ENCODE assay signal across 20 cellular contexts in genomic region chr1:183460596-183460995, GRCh38. TPM values are rescaled to one million over a fixed set of nuclear protein-coding genes. Genes with fewer than 3 reads are reported as not detected.
"Had no signal": no experiment of that assay in that cellular context is flagged by ENCODE, and none has a peak within 500 bp of the region (broad histone marks: within the 10 kb centered on the region; RNA-seq: fewer than 3 reads in every experiment).

No MANE protein-coding gene starts in this region.

- H3K27ac ChIP-seq: adrenal gland, breast epithelium, VCaP had no signal

- H3K9me3 Mint-ChIP-seq: activated naive CD8-positive, alpha-beta T cell treated with anti-CD3 and anti-CD28 coated beads, Interleukin-2, amount 10 ng/mL, durations not matched to agents 7 days and 5 days; central memory CD8-positive, alpha-beta T cell; T-cell had no signal

- H3K27ac Mint-ChIP-seq: activated CD4-positive, alpha-beta T cell treated with anti-CD3 and anti-CD28 coated beads for 36 hours; activated CD8-positive, alpha-beta T cell treated with anti-CD3 and anti-CD28 coated beads, Interleukin-2, amount 10 ng/mL, durations not matched to agents 7 days and 5 days; activated naive CD8-positive, alpha-beta T cell treated with anti-CD3 and anti-CD28 coated beads, Interleukin-2, amount 10 ng/mL, durations not matched to agents 7 days and 5 days; T-cell had no signal

- H3K36me3 ChIP-seq: adrenal gland, breast epithelium had no signal

- H3K9me3 ChIP-seq: adrenal gland, breast epithelium had no signal

- H3K4me3 ChIP-seq: adrenal gland, breast epithelium had no signal

- DNase-seq: activated CD4-positive, alpha-beta T cell treated with anti-CD3 and anti-CD28 coated beads for 36 hours; activated CD4-positive, alpha-beta T cell treated with anti-CD3 and anti-CD28 coated beads, Interleukin-2, amount 50 U/mL, for 4 hours; activated CD8-positive, alpha-beta memory T cell treated with anti-CD3 and anti-CD28 coated beads, Interleukin-2, amount 50 U/mL, for 48 hours; activated CD8-positive, alpha-beta T cell treated with anti-CD3 and anti-CD28 coated beads, Interleukin-2, amount 10 ng/mL, durations not matched to agents 7 days and 5 days; activated naive CD4-positive, alpha-beta T cell treated with anti-CD3 and anti-CD28 coated beads, Interleukin-2, amount 50 U/mL, for 16 hours; activated naive CD8-positive, alpha-beta T cell treated with anti-CD3 and anti-CD28 coated beads, Interleukin-2, amount 10 ng/mL, durations not matched to agents 7 days and 5 days; activated T-cell treated with anti-CD3 and anti-CD28 coated beads, Interleukin-2, amount 50 U/mL, for 1 hour; adrenal gland; aorta; NCI-H1105 treated with DMSO at 0.1 percent for 48 hours; NCI-H1436 treated with DMSO at 0.1 percent for 48 hours; NCI-H187; NCI-H2081; NCI-H510A treated with DMSO at 0.1 percent for 48 hours; NCI-H69; T-cell; T-helper 2 cell had no signal

- H3K4me3 Mint-ChIP-seq: activated CD4-positive, alpha-beta T cell treated with anti-CD3 and anti-CD28 coated beads for 36 hours; activated CD8-positive, alpha-beta T cell treated with anti-CD3 and anti-CD28 coated beads, Interleukin-2, amount 10 ng/mL, durations not matched to agents 7 days and 5 days; activated naive CD8-positive, alpha-beta T cell treated with anti-CD3 and anti-CD28 coated beads, Interleukin-2, amount 10 ng/mL, durations not matched to agents 7 days and 5 days; central memory CD8-positive, alpha-beta T cell; T-cell had no signal

- H3K4me1 ChIP-seq: adrenal gland, breast epithelium had no signal

- H3K4me1 Mint-ChIP-seq: activated CD4-positive, alpha-beta T cell treated with anti-CD3 and anti-CD28 coated beads for 36 hours; central memory CD8-positive, alpha-beta T cell had no signal

- ATAC-seq: activated CD4-positive, alpha-beta T cell treated with anti-CD3 and anti-CD28 coated beads for 36 hours; activated CD8-positive, alpha-beta T cell treated with anti-CD3 and anti-CD28 coated beads, Interleukin-2, amount 10 ng/mL, durations not matched to agents 7 days and 5 days; T-cell had no signal

- H3K36me3 Mint-ChIP-seq: activated naive CD8-positive, alpha-beta T cell treated with anti-CD3 and anti-CD28 coated beads, Interleukin-2, amount 10 ng/mL, durations not matched to agents 7 days and 5 days; T-cell had no signal

- H3K27me3 ChIP-seq: adrenal gland, breast epithelium had no signal

RNA-seq across cellular contexts. Expression of gene NMNAT2, which starts 42.4 kb away (rescaled TPM):
- total RNA-seq: activated CD4-positive, alpha-beta T cell treated with anti-CD3 and anti-CD28 coated beads for 36 hours; activated CD8-positive, alpha-beta T cell treated with anti-CD3 and anti-CD28 coated beads, Interleukin-2, amount 10 ng/mL, durations not matched to agents 7 days and 5 days; activated naive CD8-positive, alpha-beta T cell treated with anti-CD3 and anti-CD28 coated beads, Interleukin-2, amount 10 ng/mL, durations not matched to agents 7 days and 5 days had no signal
